In genomic region chr2:55957142-55957541, GRCh38 we compare ENCODE assay signal across 19 cellular contexts. TPM values are rescaled to one million over a fixed set of nuclear protein-coding genes. Genes with fewer than 3 reads are reported as not detected.
DNase-seq lines count a peak whose midpoint lies in the region; ATAC-seq, FAIRE-seq and TF ChIP-seq lines count a peak whose summit lies in the region.
"Had no signal": no experiment of that assay in that cellular context is flagged by ENCODE, and none has a peak within 500 bp of the region (broad histone marks: within the 10 kb centered on the region; RNA-seq: fewer than 3 reads in every experiment).

No MANE protein-coding gene starts in this region.

- H3K36me3 ChIP-seq in PC-9 (ENCODE audit: low read depth) (no peaks in the 10 kb centered on the region), astrocyte (ENCODE audit: insufficient read depth, low read length) (no peaks in the 10 kb centered on the region), pancreas (no peaks in the 10 kb centered on the region)

- POLR2A ChIA-PET in PC-9 (lab: Charles Lee; ENCODE audit: unreplicated experiment) = interaction anchor here (0.5 kb wide), 1 partner anchor 30 kb away, joined by 3 read pairs; no protein-coding TSS in a partner anchor

- H3K4me1 Mint-ChIP-seq in astrocyte (ENCODE audit: low read depth, unreplicated experiment) (peaks cover 16% of the 10 kb centered on the region), Calu3 (ENCODE audit: low read depth, unreplicated experiment) (peaks cover 40% of the 10 kb centered on the region)
- H3K4me1 Mint-ChIP-seq: CD8-positive, alpha-beta memory T cell had no signal

- intact Hi-C loops in PC-9 (cut with micrococcal nuclease; ENCODE audit: unreplicated experiment) (no loop called here), pancreas (cut with DNase I) (loop anchor here in 1 of 3 donors (10.0 kb wide), 1 partner anchor 182 kb away; no protein-coding TSS in a partner anchor), Calu3 (cut with micrococcal nuclease; ENCODE audit: unreplicated experiment) (no loop called here)

- FAIRE-seq in astrocyte (lab: Jason Lieb, UNC) (no peak), pancreas (lab: Jason Lieb, UNC) (no peak)
- FAIRE-seq: H1 had no signal

- no peak overlapping the region for H3K4me3 ChIP-seq in PC-9
- H3K4me3 ChIP-seq in astrocyte (ENCODE audit: insufficient read depth, low read depth, low read length) = no peak overlapping the region
- H3K4me3 ChIP-seq in fibroblast of mammary gland (ENCODE audit: control insufficient read depth, low read depth, low read length) = no peak overlapping the region
- H3K4me3 ChIP-seq in pancreas = no peak overlapping the region

- H3K27me3 Mint-ChIP-seq in astrocyte (ENCODE audit: low read depth, unreplicated experiment) = no peaks in the 10 kb centered on the region
- H3K27me3 Mint-ChIP-seq in Calu3 (ENCODE audit: unreplicated experiment) = no peaks in the 10 kb centered on the region

- no peaks in the 10 kb centered on the region for H3K36me3 Mint-ChIP-seq in astrocyte (ENCODE audit: low read depth, unreplicated experiment)
- H3K36me3 Mint-ChIP-seq in Calu3 (ENCODE audit: insufficient read depth, unreplicated experiment) = no peaks in the 10 kb centered on the region
- H3K36me3 Mint-ChIP-seq: CD8-positive, alpha-beta memory T cell had no signal

- H3K4me3 Mint-ChIP-seq in astrocyte (ENCODE audit: unreplicated experiment) = no peak overlapping the region
- H3K4me3 Mint-ChIP-seq in Calu3 (ENCODE audit: low read depth, unreplicated experiment) = no peak overlapping the region

- H3K4me1 ChIP-seq in PC-9 (replicated peaks; ENCODE audit: insufficient read depth) (peaks cover 20% of the 10 kb centered on the region), astrocyte (ENCODE audit: insufficient read depth, low read length) (peaks cover 13% of the 10 kb centered on the region), pancreas (peaks cover 0 to 3% (median 0%) of the 10 kb centered on the region in 3 donors)

- no peaks in the 10 kb centered on the region for H3K27me3 ChIP-seq in PC-9 (ENCODE audit: insufficient read depth, low read depth)
- H3K27me3 ChIP-seq in astrocyte (ENCODE audit: insufficient read depth, low read length) = no peaks in the 10 kb centered on the region
- H3K27me3 ChIP-seq in pancreas = no peaks in the 10 kb centered on the region

- H3K9ac ChIP-seq in astrocyte (ENCODE audit: low read length) = no peak overlapping the region
- H3K9ac ChIP-seq: KMS-11 had no signal

- H3K9me2 ChIP-seq in PC-9 (ENCODE audit: insufficient read depth) = no peaks in the 10 kb centered on the region

- H2AFZ ChIP-seq in PC-9 (no peak overlapping the region), astrocyte (ENCODE audit: low read depth, low read length) (no peak overlapping the region)

- H3F3A ChIP-seq in PC-9 (ENCODE audit: insufficient read depth, low read depth) = peaks cover 15% of the 10 kb centered on the region; the same call in 1 of the 2 replicates

- TF ChIP-seq CTCF in PC-9 (conservative IDR thresholded peaks at IDR 0.05) = no peak
- no peak for TF ChIP-seq CTCF in astrocyte (IDR thresholded peaks at IDR 0.05; ENCODE audit: insufficient read depth, low read depth, low read length)
- no peak for TF ChIP-seq CTCF in fibroblast of mammary gland (conservative IDR thresholded peaks at IDR 0.05; ENCODE audit: control insufficient read depth, insufficient read depth, low read depth, low read length)
- no peak for TF ChIP-seq CTCF in pancreas (IDR thresholded peaks at IDR 0.05)
- TF ChIP-seq CTCF in Calu3 (IDR thresholded peaks at IDR 0.05; ENCODE audit: unreplicated experiment) = no peak

- H3K27ac ChIP-seq in PC-9 (peak overlapping the region; percentile 52; the same call in 1 of the 2 replicates), astrocyte (ENCODE audit: low read depth, low read length) (no peak overlapping the region), pancreas (no peak overlapping the region)
- H3K27ac ChIP-seq: KMS-11 had no signal

- H4K20me1 ChIP-seq in PC-9 (ENCODE audit: insufficient read depth) = no peaks in the 10 kb centered on the region
- H4K20me1 ChIP-seq in astrocyte (ENCODE audit: insufficient read depth, low read length) = no peaks in the 10 kb centered on the region

- no peak overlapping the region for H3K27ac Mint-ChIP-seq in astrocyte (ENCODE audit: unreplicated experiment)
- H3K27ac Mint-ChIP-seq in Calu3 (ENCODE audit: unreplicated experiment) = no peak overlapping the region

- no peaks in the 10 kb centered on the region for H3K9me3 ChIP-seq in PC-9 (ENCODE audit: insufficient read depth, low read depth)
- H3K9me3 ChIP-seq in astrocyte (ENCODE audit: insufficient read depth, low read depth, low read length) = no peaks in the 10 kb centered on the region
- no peaks in the 10 kb centered on the region for H3K9me3 ChIP-seq in pancreas

- H3K79me2 ChIP-seq in PC-9 (ENCODE audit: low read depth) (no peaks in the 10 kb centered on the region), astrocyte (ENCODE audit: insufficient read depth, low read length) (no peaks in the 10 kb centered on the region)

- H3K4me2 ChIP-seq in PC-9 = peak overlapping the region; percentile 62; the same call in 1 of the 2 replicates
- H3K4me2 ChIP-seq in astrocyte (ENCODE audit: low read length) = no peak overlapping the region
- H3K4me2 ChIP-seq: KMS-11 had no signal

- H3K9me3 Mint-ChIP-seq in astrocyte (ENCODE audit: unreplicated experiment) (peaks cover 5% of the 10 kb centered on the region), Calu3 (ENCODE audit: low read depth, unreplicated experiment) (no peaks in the 10 kb centered on the region)

- 51 to 53% methylated on average over 3 of the region's 3 CpGs for WGBS in pancreas, 2 donors

- ATAC-seq in pancreas = peak in 3 of 4 donors; percentile 4 to 62 (median 38)
- no peak for ATAC-seq in HG02763 (IDR thresholded peaks at IDR 0.05; ENCODE audit: unreplicated experiment)
- ATAC-seq in GM18868 (IDR thresholded peaks at IDR 0.05; ENCODE audit: unreplicated experiment) = no peak

- CTCF ChIA-PET in PC-9 (lab: Charles Lee) = interaction anchor here (0.6 kb wide), 1 partner anchor 186 kb away, joined by 4 read pairs; no protein-coding TSS in a partner anchor
- CTCF ChIA-PET in Calu3 (lab: Charles Lee) = interaction anchor here (2.7 kb wide), 1 partner anchor 186 kb away, joined by 10 read pairs; no protein-coding TSS in a partner anchor

- no peak for DNase-seq in PC-9
- DNase-seq in astrocyte (ENCODE audit: low read depth) = peak; percentile 73
- peak; percentile 45 for DNase-seq in fibroblast of mammary gland (ENCODE audit: low read depth)
- DNase-seq in pancreas = peak in 1 of 6 donors; percentile 21
- DNase-seq in Calu3 = no peak
- DNase-seq: ACHN; C1 segment of cervical spinal cord; CD8-positive, alpha-beta memory T cell; DMS79; NCI-H1417 treated with DMSO at 0.1 percent for 48 hours; NCI-H187 treated with DMSO at 0.1 percent for 48 hours; NCI-H2227 treated with DMSO at 0.1 percent for 48 hours; NCI-H524; NCI-H82 had no signal

- BruUV-seq in PC-9 (replicated peaks; lab: Mats Ljungman, UMichigan) (no TSS peak), Calu3 (replicated peaks; lab: Mats Ljungman, UMichigan) (no TSS peak)

RNA-seq across cellular contexts. Expression of gene EFEMP1, which starts 33.6 kb away (rescaled TPM):
- total RNA-seq in PC-9 (2021) (61.3 and 86.3 TPM in 2 replicates), astrocyte (146 and 155 TPM in 2 replicates), pancreas (10 to 100 TPM in 4 of 6 donors, 1 to 10 TPM in 2; 7.0 to 50.8 (median 24.2) TPM), Calu3 (2022) (14.7 and 51.5 TPM in 2 replicates)
- 10 to 100 TPM in 1 of 2 donors, 1 to 10 TPM in 1; 7.4 to 25.7 TPM for polyA plus RNA-seq in pancreas
- total RNA-seq: CD8-positive, alpha-beta memory T cell; HT-29 had no signal
- polyA plus RNA-seq: CD8-positive, alpha-beta memory T cell had no signal

Comparison
In these comparisons a context has a peak if more than half of its experiments do, and no peak if none do; other contexts are left out.
1. DNase-seq: peak in astrocyte (single experiment) and fibroblast of mammary gland (single experiment); none in PC-9 (0 of 2) and Calu3 (single experiment).
2. ATAC-seq: peak in pancreas (3 of 4); none in HG02763 (single experiment) and GM18868 (single experiment).